ENCODE assay signal across 2 cellular contexts in the genomic region with DNA sequence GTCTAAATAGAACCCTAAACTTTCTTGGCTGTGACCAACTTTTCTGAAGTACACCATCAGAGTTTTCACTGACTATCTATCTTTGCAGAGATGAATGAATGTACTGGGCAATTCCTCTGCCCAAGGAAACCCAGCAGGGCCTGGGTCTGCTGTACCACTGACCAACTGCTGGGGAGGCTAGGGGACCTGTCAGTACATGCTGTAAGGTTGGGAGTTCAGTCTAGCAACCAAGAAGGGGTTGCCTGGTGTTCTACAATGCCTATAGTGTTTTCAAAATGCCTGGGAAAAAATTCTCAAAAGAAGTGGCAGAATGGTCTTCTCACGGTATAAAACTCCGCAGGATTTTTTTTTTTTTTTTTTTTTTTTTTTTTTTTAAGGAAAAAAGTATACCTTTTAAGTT.
TF ChIP-seq lines count a peak whose summit lies in the region.

No MANE protein-coding gene starts in this region.

TF ChIP-seq in HCT116, 20 proteins besides CTCF, POLR2A, EP300 and RAD21 (continued from another document):
- TF ChIP-seq, protein P1, sequence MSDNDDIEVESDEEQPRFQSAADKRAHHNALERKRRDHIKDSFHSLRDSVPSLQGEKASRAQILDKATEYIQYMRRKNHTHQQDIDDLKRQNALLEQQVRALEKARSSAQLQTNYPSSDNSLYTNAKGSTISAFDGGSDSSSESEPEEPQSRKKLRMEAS (IDR thresholded peaks at IDR 0.05) = no peak
- TF ChIP-seq SP1 (IDR thresholded peaks at IDR 0.05; ENCODE audit: low read depth) = no peak
- TF ChIP-seq YY1 (IDR thresholded peaks at IDR 0.05; ENCODE audit: extremely low read depth, insufficient replicate concordance, low read depth, low read length) = no peak
- no peak for TF ChIP-seq FOSL1 (IDR thresholded peaks at IDR 0.05; ENCODE audit: low read depth)
- TF ChIP-seq SIN3A (IDR thresholded peaks at IDR 0.05; ENCODE audit: low read depth) = no peak
- no peak for TF ChIP-seq EGR1 (IDR thresholded peaks at IDR 0.05; ENCODE audit: low read depth)
- TF ChIP-seq POLR2AphosphoS5 (IDR thresholded peaks at IDR 0.05; ENCODE audit: low read depth, low read length) = no peak
- no peak for TF ChIP-seq TCF7L2 (IDR thresholded peaks at IDR 0.05; ENCODE audit: borderline replicate concordance, extremely low read depth, insufficient read depth, insufficient read length)
- TF ChIP-seq ZBTB33 (IDR thresholded peaks at IDR 0.05; ENCODE audit: extremely low read depth, insufficient replicate concordance, low read length) = no peak
- no peak for TF ChIP-seq EZH2phosphoT487 (IDR thresholded peaks at IDR 0.05; ENCODE audit: borderline replicate concordance)
- no peak for TF ChIP-seq JUND (IDR thresholded peaks at IDR 0.05)
- TF ChIP-seq ATF3 (IDR thresholded peaks at IDR 0.05) = no peak
- TF ChIP-seq ZFX (IDR thresholded peaks at IDR 0.05) = no peak
- TF ChIP-seq, protein P2, sequence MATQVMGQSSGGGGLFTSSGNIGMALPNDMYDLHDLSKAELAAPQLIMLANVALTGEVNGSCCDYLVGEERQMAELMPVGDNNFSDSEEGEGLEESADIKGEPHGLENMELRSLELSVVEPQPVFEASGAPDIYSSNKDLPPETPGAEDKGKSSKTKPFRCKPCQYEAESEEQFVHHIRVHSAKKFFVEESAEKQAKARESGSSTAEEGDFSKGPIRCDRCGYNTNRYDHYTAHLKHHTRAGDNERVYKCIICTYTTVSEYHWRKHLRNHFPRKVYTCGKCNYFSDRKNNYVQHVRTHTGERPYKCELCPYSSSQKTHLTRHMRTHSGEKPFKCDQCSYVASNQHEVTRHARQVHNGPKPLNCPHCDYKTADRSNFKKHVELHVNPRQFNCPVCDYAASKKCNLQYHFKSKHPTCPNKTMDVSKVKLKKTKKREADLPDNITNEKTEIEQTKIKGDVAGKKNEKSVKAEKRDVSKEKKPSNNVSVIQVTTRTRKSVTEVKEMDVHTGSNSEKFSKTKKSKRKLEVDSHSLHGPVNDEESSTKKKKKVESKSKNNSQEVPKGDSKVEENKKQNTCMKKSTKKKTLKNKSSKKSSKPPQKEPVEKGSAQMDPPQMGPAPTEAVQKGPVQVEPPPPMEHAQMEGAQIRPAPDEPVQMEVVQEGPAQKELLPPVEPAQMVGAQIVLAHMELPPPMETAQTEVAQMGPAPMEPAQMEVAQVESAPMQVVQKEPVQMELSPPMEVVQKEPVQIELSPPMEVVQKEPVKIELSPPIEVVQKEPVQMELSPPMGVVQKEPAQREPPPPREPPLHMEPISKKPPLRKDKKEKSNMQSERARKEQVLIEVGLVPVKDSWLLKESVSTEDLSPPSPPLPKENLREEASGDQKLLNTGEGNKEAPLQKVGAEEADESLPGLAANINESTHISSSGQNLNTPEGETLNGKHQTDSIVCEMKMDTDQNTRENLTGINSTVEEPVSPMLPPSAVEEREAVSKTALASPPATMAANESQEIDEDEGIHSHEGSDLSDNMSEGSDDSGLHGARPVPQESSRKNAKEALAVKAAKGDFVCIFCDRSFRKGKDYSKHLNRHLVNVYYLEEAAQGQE (IDR thresholded peaks at IDR 0.05; ENCODE audit: low read depth) = no peak
- no peak for TF ChIP-seq CEBPB (IDR thresholded peaks at IDR 0.05; ENCODE audit: low read depth)
- TF ChIP-seq ZNF274 (IDR thresholded peaks at IDR 0.05; ENCODE audit: low read depth, low read length) = no peak
- TF ChIP-seq SRF (IDR thresholded peaks at IDR 0.05; ENCODE audit: low read depth) = no peak
- no peak for TF ChIP-seq ELF1 (IDR thresholded peaks at IDR 0.05; ENCODE audit: borderline replicate concordance, low read depth)
- no peak for TF ChIP-seq CBX3 (IDR thresholded peaks at IDR 0.05; ENCODE audit: low read depth)

TF ChIP-seq in GM12878, 131 proteins besides CTCF, POLR2A, EP300 and RAD21 (continued from another document):
- TF ChIP-seq E2F4 (IDR thresholded peaks at IDR 0.05; ENCODE audit: low read depth, low read length) = no peak
- no peak for TF ChIP-seq BCL3 (IDR thresholded peaks at IDR 0.05; ENCODE audit: borderline replicate concordance, insufficient read depth, low read depth, low read length, poor library complexity, severe bottlenecking)
- no peak for TF ChIP-seq SUZ12 (IDR thresholded peaks at IDR 0.05; ENCODE audit: unreplicated experiment)
- no peak for TF ChIP-seq IRF4 (IDR thresholded peaks at IDR 0.05; ENCODE audit: low read depth, low read length)
- no peak for TF ChIP-seq CBX5 (IDR thresholded peaks at IDR 0.05; ENCODE audit: low read depth)
- no peak for TF ChIP-seq CREM (IDR thresholded peaks at IDR 0.05; ENCODE audit: low read depth)
- TF ChIP-seq CREB1 (IDR thresholded peaks at IDR 0.05; ENCODE audit: low read depth) = no peak
- TF ChIP-seq SUPT20H (IDR thresholded peaks at IDR 0.05; ENCODE audit: borderline replicate concordance, control insufficient read depth, low read depth, low read length) = no peak
- no peak for TF ChIP-seq MLLT1 (IDR thresholded peaks at IDR 0.05)
- TF ChIP-seq KAT2A (conservative IDR thresholded peaks at IDR 0.05; ENCODE audit: control insufficient read depth, low read depth, low read length) = no peak
- TF ChIP-seq IRF3 (IDR thresholded peaks at IDR 0.05) = no peak
- TF ChIP-seq SRF (IDR thresholded peaks at IDR 0.05; ENCODE audit: low read depth in 2 of 2, low read length in 2 of 2) = no peak
- no peak for TF ChIP-seq EZH2 (IDR thresholded peaks at IDR 0.05; ENCODE audit: borderline replicate concordance, control insufficient read depth, low read depth, low read length)
- no peak for TF ChIP-seq ASH2L (IDR thresholded peaks at IDR 0.05; ENCODE audit: borderline replicate concordance, low read depth)
- TF ChIP-seq, protein P3, sequence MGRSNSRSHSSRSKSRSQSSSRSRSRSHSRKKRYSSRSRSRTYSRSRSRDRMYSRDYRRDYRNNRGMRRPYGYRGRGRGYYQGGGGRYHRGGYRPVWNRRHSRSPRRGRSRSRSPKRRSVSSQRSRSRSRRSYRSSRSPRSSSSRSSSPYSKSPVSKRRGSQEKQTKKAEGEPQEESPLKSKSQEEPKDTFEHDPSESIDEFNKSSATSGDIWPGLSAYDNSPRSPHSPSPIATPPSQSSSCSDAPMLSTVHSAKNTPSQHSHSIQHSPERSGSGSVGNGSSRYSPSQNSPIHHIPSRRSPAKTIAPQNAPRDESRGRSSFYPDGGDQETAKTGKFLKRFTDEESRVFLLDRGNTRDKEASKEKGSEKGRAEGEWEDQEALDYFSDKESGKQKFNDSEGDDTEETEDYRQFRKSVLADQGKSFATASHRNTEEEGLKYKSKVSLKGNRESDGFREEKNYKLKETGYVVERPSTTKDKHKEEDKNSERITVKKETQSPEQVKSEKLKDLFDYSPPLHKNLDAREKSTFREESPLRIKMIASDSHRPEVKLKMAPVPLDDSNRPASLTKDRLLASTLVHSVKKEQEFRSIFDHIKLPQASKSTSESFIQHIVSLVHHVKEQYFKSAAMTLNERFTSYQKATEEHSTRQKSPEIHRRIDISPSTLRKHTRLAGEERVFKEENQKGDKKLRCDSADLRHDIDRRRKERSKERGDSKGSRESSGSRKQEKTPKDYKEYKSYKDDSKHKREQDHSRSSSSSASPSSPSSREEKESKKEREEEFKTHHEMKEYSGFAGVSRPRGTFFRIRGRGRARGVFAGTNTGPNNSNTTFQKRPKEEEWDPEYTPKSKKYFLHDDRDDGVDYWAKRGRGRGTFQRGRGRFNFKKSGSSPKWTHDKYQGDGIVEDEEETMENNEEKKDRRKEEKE (IDR thresholded peaks at IDR 0.05) = no peak
- TF ChIP-seq JUNB (IDR thresholded peaks at IDR 0.05) = no peak
- TF ChIP-seq PML (IDR thresholded peaks at IDR 0.05; ENCODE audit: low read length) = no peak
